In the genomic region with DNA sequence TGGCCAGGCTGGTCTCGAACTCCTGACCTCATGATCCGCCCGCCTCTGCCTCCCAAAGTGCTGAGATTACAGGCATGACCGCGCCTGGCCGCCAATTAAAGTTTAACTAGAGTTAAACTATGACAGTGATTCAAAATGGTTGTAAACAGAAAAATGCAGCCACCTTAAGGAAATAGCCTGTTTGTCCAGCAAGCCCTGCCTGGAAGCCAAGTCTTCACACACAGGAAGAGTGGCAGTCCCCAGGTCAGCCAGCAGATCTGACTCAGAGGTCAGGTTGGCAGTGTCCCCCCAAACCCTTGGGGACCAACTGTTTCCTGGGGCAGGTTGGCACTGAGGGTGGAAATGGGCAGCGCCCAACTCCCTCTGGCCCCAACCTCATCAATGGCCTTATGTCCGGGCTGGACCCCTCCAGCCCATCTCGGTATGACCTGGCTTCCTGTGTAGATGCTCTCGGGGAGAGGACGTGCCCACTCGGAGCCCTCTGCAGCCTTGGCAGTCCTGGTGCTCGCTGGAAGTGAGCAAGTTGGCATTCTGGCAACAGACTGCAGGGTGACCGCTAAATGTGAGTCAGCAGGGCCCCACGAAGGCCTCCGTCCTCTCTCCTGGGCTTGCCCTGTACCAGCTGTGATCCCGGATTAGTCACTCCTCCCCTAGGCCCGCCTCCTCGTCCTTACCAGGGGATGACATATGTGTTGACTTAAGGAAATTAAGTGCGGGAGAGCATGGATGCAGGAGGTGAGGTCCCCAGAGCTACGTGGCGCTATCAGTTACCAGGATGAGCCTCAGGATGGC, we compare ENCODE assay signal across 8 cellular contexts. TPM values are rescaled to one million over a fixed set of nuclear protein-coding genes. Genes with fewer than 3 reads are reported as not detected.
DNase-seq lines count a peak whose midpoint lies in the region; ATAC-seq, FAIRE-seq and TF ChIP-seq lines count a peak whose summit lies in the region.

No MANE protein-coding gene starts in this region.

- H3K4me3 ChIP-seq in dorsolateral prefrontal cortex (peak overlapping the region; percentile 34 to 81 (median 68)), HepG2 (replicated peaks in 1 of 3; ENCODE audit: insufficient read depth in 1 of 3, low read depth in 2 of 3, low read length in 3 of 3) (peak overlapping the region; percentile 53 to 78 (median 60); a peak in 5 of 6 replicates)

- 24% methylated on average over 17 of the region's 22 CpGs for WGBS in HepG2 (ENCODE audit: low lambda C conversion rate)

- no peaks in the 10 kb centered on the region for H4K20me1 ChIP-seq in HepG2 (ENCODE audit: insufficient read depth, low read length)

- POLR2A ChIA-PET in HepG2 (lab: Yijun Ruan, JAX): interaction anchor here (0.7 to 3.7 kb wide), 18 partner anchors 9 to 522 kb away, joined by 3 to 62 read pairs (median 4); a partner anchor contains a TSS

- no peaks in the 10 kb centered on the region for H3K79me2 ChIP-seq in HepG2 (ENCODE audit: insufficient read depth, low read length)

- no peak; a peak in 1 of 4 replicates for TF ChIP-seq EP300 in HepG2 (IDR thresholded peaks at IDR 0.05; ENCODE audit: low read depth in 2 of 2, low read length in 2 of 2)
- no peak for TF ChIP-seq EP300 in HepG2 (CRISPR knock-in tag; IDR thresholded peaks at IDR 0.05; ENCODE audit: borderline replicate concordance)

- FAIRE-seq in HepG2 (lab: Jason Lieb, UNC): peak; percentile 90

- peak overlapping the region; percentile 85 to 99 (median 97) for H3K27ac ChIP-seq in dorsolateral prefrontal cortex
- H3K27ac ChIP-seq in HepG2 (ENCODE audit: extremely low read length, insufficient read depth, low read length): peak overlapping the region; percentile 57

- BruUV-seq in HepG2 (replicated peaks; lab: Mats Ljungman, UMichigan): TSS peak; percentile 96

- peaks cover 2% of the 10 kb centered on the region for H3K27me3 Mint-ChIP-seq in activated CD4-positive, alpha-beta T cell treated with anti-CD3 and anti-CD28 coated beads, Interleukin-2, amount 10 ng/mL, durations not matched to agents 24 days and 14 days

- in situ Hi-C loops in HepG2 (cut with HindIII; ENCODE audit: extremely low pct_ligation_motif_present, low pct_unique_long_range_greater_than_20kb): loop anchor here (5.0 kb wide), 1 partner anchor 135 kb away; no protein-coding TSS in a partner anchor

- H3K4me2 ChIP-seq in HepG2 (ENCODE audit: low read depth, low read length): peak overlapping the region; percentile 90

- H2AFZ ChIP-seq in HepG2 (ENCODE audit: low read length): no peak overlapping the region

- DNase-seq in AG08396 (ENCODE audit: low spot score): peak; percentile 96
- peak; percentile 88 for DNase-seq in NCI-H524 treated with DMSO at 0.1 percent for 48 hours (lab: John Stamatoyannopoulos, UW)
- peak; percentile 90 for DNase-seq in activated CD4-positive, alpha-beta T cell treated with anti-CD3 and anti-CD28 coated beads, Interleukin-2, amount 10 ng/mL, durations not matched to agents 24 days and 14 days
- peak; percentile 50 to 95 (median 79) for DNase-seq in dorsolateral prefrontal cortex
- peak; percentile 98 for DNase-seq in HepG2 (ENCODE audit: low spot score)
- peak; percentile 72 for DNase-seq in stimulated activated CD4-positive, alpha-beta T cell treated with anti-CD3 and anti-CD28 coated beads, Interleukin-4, amount 100 ng/mL, for 24 hours

- ATAC-seq in HG03432 (IDR thresholded peaks at IDR 0.05; ENCODE audit: unreplicated experiment): peak; percentile 77
- peak; percentile 89 for ATAC-seq in HepG2

- H3K9me3 Mint-ChIP-seq in activated CD4-positive, alpha-beta T cell treated with anti-CD3 and anti-CD28 coated beads, Interleukin-2, amount 10 ng/mL, durations not matched to agents 24 days and 14 days: no peaks in the 10 kb centered on the region

- H3K4me1 ChIP-seq in HepG2 (ENCODE audit: insufficient read depth, low read length): peaks cover 62% of the 10 kb centered on the region

- CTCF ChIA-PET in HepG2 (lab: Yijun Ruan, JAX; ENCODE audit: low intra/inter-chr PET ratio, low total read pairs): interaction anchor here (1.3 to 5.3 kb wide), 3 partner anchors 64 to 141 kb away, joined by 3 to 36 read pairs (median 12); no protein-coding TSS in a partner anchor

- peaks cover under 1 to 8% of the 10 kb centered on the region in 2 experiments for H3K36me3 ChIP-seq in HepG2 (replicated peaks in 1 of 2; ENCODE audit: control insufficient read depth in 1 of 2, insufficient read depth in 2 of 2, low read length in 2 of 2)

- peak overlapping the region; percentile 98 for H3K27ac Mint-ChIP-seq in activated CD4-positive, alpha-beta T cell treated with anti-CD3 and anti-CD28 coated beads, Interleukin-2, amount 10 ng/mL, durations not matched to agents 24 days and 14 days

- intact Hi-C loops in activated CD4-positive, alpha-beta T cell treated with anti-CD3 and anti-CD28 coated beads, Interleukin-2, amount 10 ng/mL, durations not matched to agents 24 days and 14 days (cut with micrococcal nuclease): loop anchor here (5.0 kb wide), 1 partner anchor 140 kb away; no protein-coding TSS in a partner anchor
- intact Hi-C loops in dorsolateral prefrontal cortex (cut with DNase I) (loop anchor here (5.0 to 10.0 kb wide), 2 partner anchors 140 to 142 kb away; no protein-coding TSS in a partner anchor), HepG2 (cut with micrococcal nuclease; ENCODE audit: unreplicated experiment) (loop anchor here (5.0 kb wide), 1 partner anchor 125 kb away; no protein-coding TSS in a partner anchor)

- H3K9me3 ChIP-seq in HepG2 (ENCODE audit: low read length): no peaks in the 10 kb centered on the region

- TF ChIP-seq CTCF in dorsolateral prefrontal cortex (IDR thresholded peaks at IDR 0.05 in 54 of 56, conservative IDR thresholded peaks at IDR 0.05 in 2 of 56; ENCODE audit: low read depth in 1 of 56, partially characterized antibody in 56 of 56): no peak
- no peak for TF ChIP-seq CTCF in HepG2 (CRISPR knock-in tag; IDR thresholded peaks at IDR 0.05)

- peaks cover 26% of the 10 kb centered on the region for H3K36me3 Mint-ChIP-seq in activated CD4-positive, alpha-beta T cell treated with anti-CD3 and anti-CD28 coated beads, Interleukin-2, amount 10 ng/mL, durations not matched to agents 24 days and 14 days (ENCODE audit: low read depth)

- peak overlapping the region; percentile 63 for H3K9ac ChIP-seq in HepG2 (ENCODE audit: insufficient read depth, low read depth, low read length)

- TF ChIP-seq RAD21 in HepG2 (CRISPR knock-in tag; IDR thresholded peaks at IDR 0.05): no peak

- peaks cover 33% of the 10 kb centered on the region for H3K4me1 Mint-ChIP-seq in activated CD4-positive, alpha-beta T cell treated with anti-CD3 and anti-CD28 coated beads, Interleukin-2, amount 10 ng/mL, durations not matched to agents 24 days and 14 days

- TF ChIP-seq POLR2A in GM19099 (IDR thresholded peaks at IDR 0.05; ENCODE audit: extremely low read depth, insufficient read length, low read depth) (peak; percentile 13), HepG2 (IDR thresholded peaks at IDR 0.05; ENCODE audit: insufficient read depth in 1 of 2, low read depth in 2 of 2, low read length in 2 of 2) (peak in 1 of 2 experiments; percentile 68; a peak in 2 of 4 replicates)

- H3K4me3 Mint-ChIP-seq in activated CD4-positive, alpha-beta T cell treated with anti-CD3 and anti-CD28 coated beads, Interleukin-2, amount 10 ng/mL, durations not matched to agents 24 days and 14 days: peak overlapping the region; percentile 89

- H3K27me3 ChIP-seq in dorsolateral prefrontal cortex: no peaks in the 10 kb centered on the region
- no peaks in the 10 kb centered on the region for H3K27me3 ChIP-seq in HepG2 (ENCODE audit: control insufficient read depth in 1 of 2, insufficient read depth in 2 of 2, low read length in 2 of 2)

RNA-seq across cellular contexts. Expression of a gene that starts 9.7 kb away (rescaled TPM):
- 2,450 and 2,479 TPM in 2 replicates for total RNA-seq in activated CD4-positive, alpha-beta T cell treated with anti-CD3 and anti-CD28 coated beads, Interleukin-2, amount 10 ng/mL, durations not matched to agents 24 days and 14 days
- total RNA-seq in dorsolateral prefrontal cortex (1,000 to 10,000 TPM in 53 of 120 experiments, 100 to 1,000 TPM in 67; 482 to 1,543 (median 963) TPM), HepG2 (2016; rRNA removed; fragmentation: Illumina TruSeq; extraction: Trizol) (1,472 and 2,212 TPM in 2 replicates)
- 123 and 155 TPM in 2 replicates for total RNA-seq in HepG2 (2016; cell fraction: cytosol; rRNA removed; fragmentation: Illumina TruSeq; extraction: Trizol; ENCODE audit: low read depth)
- total RNA-seq in HepG2 (2016; cell fraction: insoluble cytoplasmic fraction; rRNA removed; fragmentation: Illumina TruSeq; extraction: Trizol): 1,508 and 1,964 TPM in 2 replicates
- 383 and 490 TPM in 2 replicates for total RNA-seq in HepG2 (2016; cell fraction: membrane; rRNA removed; fragmentation: Illumina TruSeq; extraction: Trizol)
- 1,014 and 1,081 TPM in 2 replicates for total RNA-seq in HepG2 (2016; cell fraction: nucleus; rRNA removed; fragmentation: Illumina TruSeq; extraction: Trizol)
- 1,076 and 1,325 TPM in 2 replicates for polyA plus RNA-seq in HepG2 (2011; rRNA removed)
- polyA plus RNA-seq in HepG2 (2011; cell fraction: cytosol; rRNA removed): 1,072 and 1,224 TPM in 2 replicates
- polyA plus RNA-seq in HepG2 (2011; cell fraction: nucleus; rRNA removed): 279 and 406 TPM in 2 replicates
- polyA plus RNA-seq in HepG2 (2012): 1,683 and 1,883 TPM in 2 replicates
- 155 and 188 TPM in 2 replicates for polyA plus RNA-seq in HepG2 (2016; cell fraction: cytosol; fragmentation: Illumina TruSeq; extraction: Trizol; ENCODE audit: low read depth)
- 2,023 and 2,380 TPM in 2 replicates for polyA plus RNA-seq in HepG2 (2016; cell fraction: insoluble cytoplasmic fraction; fragmentation: Illumina TruSeq; extraction: Trizol; ENCODE audit: low read depth)
- 336 and 456 TPM in 2 replicates for polyA plus RNA-seq in HepG2 (2016; cell fraction: membrane; fragmentation: Illumina TruSeq; extraction: Trizol; ENCODE audit: low read depth)
- 1,245 and 1,272 TPM in 2 replicates for polyA plus RNA-seq in HepG2 (2016; cell fraction: nucleus; fragmentation: Illumina TruSeq; extraction: Trizol; ENCODE audit: insufficient read depth, low read depth)
- 1,001 and 1,123 TPM in 2 replicates for polyA minus RNA-seq in HepG2 (2011; rRNA and poly(A)+ RNA removed; ENCODE audit: low replicate concordance)
- polyA minus RNA-seq in HepG2 (2011; cell fraction: cytosol; rRNA and poly(A)+ RNA removed): 1,091 and 1,101 TPM in 2 replicates
- 271 and 440 TPM in 2 replicates for polyA minus RNA-seq in HepG2 (2011; cell fraction: nucleus; rRNA and poly(A)+ RNA removed)

RNA-seq across cellular contexts. Expression of a gene that starts 13.8 kb away (rescaled TPM):
- total RNA-seq in activated CD4-positive, alpha-beta T cell treated with anti-CD3 and anti-CD28 coated beads, Interleukin-2, amount 10 ng/mL, durations not matched to agents 24 days and 14 days: 139 and 144 TPM in 2 replicates
- total RNA-seq in dorsolateral prefrontal cortex (10 to 100 TPM; 22.4 to 79.8 (median 47.2) TPM), HepG2 (2016; rRNA removed; fragmentation: Illumina TruSeq; extraction: Trizol) (23.1 and 43.2 TPM in 2 replicates)
- total RNA-seq in HepG2 (2016; cell fraction: cytosol; rRNA removed; fragmentation: Illumina TruSeq; extraction: Trizol; ENCODE audit: low read depth): 19.7 and 24.6 TPM in 2 replicates
- 22.9 and 41.9 TPM in 2 replicates for total RNA-seq in HepG2 (2016; cell fraction: insoluble cytoplasmic fraction; rRNA removed; fragmentation: Illumina TruSeq; extraction: Trizol)
- total RNA-seq in HepG2 (2016; cell fraction: membrane; rRNA removed; fragmentation: Illumina TruSeq; extraction: Trizol): 37.5 and 40.9 TPM in 2 replicates
- 42.6 and 53.1 TPM in 2 replicates for total RNA-seq in HepG2 (2016; cell fraction: nucleus; rRNA removed; fragmentation: Illumina TruSeq; extraction: Trizol)
- 95.5 and 106 TPM in 2 replicates for polyA plus RNA-seq in HepG2 (2011; rRNA removed)
- 92.8 and 113 TPM in 2 replicates for polyA plus RNA-seq in HepG2 (2011; cell fraction: cytosol; rRNA removed)
- 132 and 138 TPM in 2 replicates for polyA plus RNA-seq in HepG2 (2011; cell fraction: nucleus; rRNA removed)
- polyA plus RNA-seq in HepG2 (2012): 38.8 and 43.9 TPM in 2 replicates
- polyA plus RNA-seq in HepG2 (2016; cell fraction: cytosol; fragmentation: Illumina TruSeq; extraction: Trizol; ENCODE audit: low read depth): 32.1 and 36.6 TPM in 2 replicates
- 35.2 and 35.6 TPM in 2 replicates for polyA plus RNA-seq in HepG2 (2016; cell fraction: insoluble cytoplasmic fraction; fragmentation: Illumina TruSeq; extraction: Trizol; ENCODE audit: low read depth)
- polyA plus RNA-seq in HepG2 (2016; cell fraction: membrane; fragmentation: Illumina TruSeq; extraction: Trizol; ENCODE audit: low read depth): 48.6 and 49.6 TPM in 2 replicates
- polyA plus RNA-seq in HepG2 (2016; cell fraction: nucleus; fragmentation: Illumina TruSeq; extraction: Trizol; ENCODE audit: insufficient read depth, low read depth): 82.7 and 90.9 TPM in 2 replicates
- polyA minus RNA-seq in HepG2 (2011; rRNA and poly(A)+ RNA removed; ENCODE audit: low replicate concordance): 236 and 248 TPM in 2 replicates
- polyA minus RNA-seq in HepG2 (2011; cell fraction: cytosol; rRNA and poly(A)+ RNA removed): 35.4 and 40.0 TPM in 2 replicates
- polyA minus RNA-seq in HepG2 (2011; cell fraction: nucleus; rRNA and poly(A)+ RNA removed): 37.0 and 39.3 TPM in 2 replicates

RNA-seq across cellular contexts. Expression of a gene that starts 20.1 kb away (rescaled TPM):
- 25.3 and 28.0 TPM in 2 replicates for total RNA-seq in activated CD4-positive, alpha-beta T cell treated with anti-CD3 and anti-CD28 coated beads, Interleukin-2, amount 10 ng/mL, durations not matched to agents 24 days and 14 days
- total RNA-seq in dorsolateral prefrontal cortex: 10 to 100 TPM in 119 of 120 experiments, 1 to 10 TPM in 1; 9.6 to 55.6 (median 23.9) TPM
- 34.9 and 61.1 TPM in 2 replicates for total RNA-seq in HepG2 (2016; rRNA removed; fragmentation: Illumina TruSeq; extraction: Trizol)
- total RNA-seq in HepG2 (2016; cell fraction: cytosol; rRNA removed; fragmentation: Illumina TruSeq; extraction: Trizol; ENCODE audit: low read depth): 21.2 and 24.1 TPM in 2 replicates
- 35.1 and 62.8 TPM in 2 replicates for total RNA-seq in HepG2 (2016; cell fraction: insoluble cytoplasmic fraction; rRNA removed; fragmentation: Illumina TruSeq; extraction: Trizol)
- total RNA-seq in HepG2 (2016; cell fraction: membrane; rRNA removed; fragmentation: Illumina TruSeq; extraction: Trizol): 44.9 and 53.8 TPM in 2 replicates
- total RNA-seq in HepG2 (2016; cell fraction: nucleus; rRNA removed; fragmentation: Illumina TruSeq; extraction: Trizol): 56.1 and 63.9 TPM in 2 replicates
- 148 and 168 TPM in 2 replicates for polyA plus RNA-seq in HepG2 (2011; rRNA removed)
- 139 and 176 TPM in 2 replicates for polyA plus RNA-seq in HepG2 (2011; cell fraction: cytosol; rRNA removed)
- 99.4 and 112 TPM in 2 replicates for polyA plus RNA-seq in HepG2 (2011; cell fraction: nucleus; rRNA removed)
- polyA plus RNA-seq in HepG2 (2012): 54.8 and 61.1 TPM in 2 replicates
- 26.8 and 34.1 TPM in 2 replicates for polyA plus RNA-seq in HepG2 (2016; cell fraction: cytosol; fragmentation: Illumina TruSeq; extraction: Trizol; ENCODE audit: low read depth)
- polyA plus RNA-seq in HepG2 (2016; cell fraction: insoluble cytoplasmic fraction; fragmentation: Illumina TruSeq; extraction: Trizol; ENCODE audit: low read depth): 41.4 and 43.9 TPM in 2 replicates
- 45.2 and 53.5 TPM in 2 replicates for polyA plus RNA-seq in HepG2 (2016; cell fraction: membrane; fragmentation: Illumina TruSeq; extraction: Trizol; ENCODE audit: low read depth)
- polyA plus RNA-seq in HepG2 (2016; cell fraction: nucleus; fragmentation: Illumina TruSeq; extraction: Trizol; ENCODE audit: insufficient read depth, low read depth): 95.9 and 97.5 TPM in 2 replicates
- 148 and 221 TPM in 2 replicates for polyA minus RNA-seq in HepG2 (2011; rRNA and poly(A)+ RNA removed; ENCODE audit: low replicate concordance)
- 47.0 and 47.4 TPM in 2 replicates for polyA minus RNA-seq in HepG2 (2011; cell fraction: cytosol; rRNA and poly(A)+ RNA removed)
- polyA minus RNA-seq in HepG2 (2011; cell fraction: nucleus; rRNA and poly(A)+ RNA removed): 26.1 and 26.9 TPM in 2 replicates

RNA-seq across cellular contexts. Expression of a gene that starts 20.5 kb away (rescaled TPM):
- total RNA-seq in activated CD4-positive, alpha-beta T cell treated with anti-CD3 and anti-CD28 coated beads, Interleukin-2, amount 10 ng/mL, durations not matched to agents 24 days and 14 days: not detected in 2 replicates
- total RNA-seq in dorsolateral prefrontal cortex (not detected), HepG2 (2016; rRNA removed; fragmentation: Illumina TruSeq; extraction: Trizol) (not detected in 2 replicates)
- not detected in 2 replicates for total RNA-seq in HepG2 (2016; cell fraction: cytosol; rRNA removed; fragmentation: Illumina TruSeq; extraction: Trizol; ENCODE audit: low read depth)
- total RNA-seq in HepG2 (2016; cell fraction: insoluble cytoplasmic fraction; rRNA removed; fragmentation: Illumina TruSeq; extraction: Trizol): not detected in 2 replicates
- total RNA-seq in HepG2 (2016; cell fraction: membrane; rRNA removed; fragmentation: Illumina TruSeq; extraction: Trizol): not detected in 2 replicates
- total RNA-seq in HepG2 (2016; cell fraction: nucleus; rRNA removed; fragmentation: Illumina TruSeq; extraction: Trizol): not detected in 2 replicates
- 0.14 TPM in 1 of 2 replicates, not detected in the other for polyA plus RNA-seq in HepG2 (2011; rRNA removed)
- polyA plus RNA-seq in HepG2 (2011; cell fraction: cytosol; rRNA removed): 0.09 TPM in 1 of 2 replicates, not detected in the other
- polyA plus RNA-seq in HepG2 (2011; cell fraction: nucleus; rRNA removed): 0.24 TPM in 1 of 2 replicates, not detected in the other
- polyA plus RNA-seq in HepG2 (2012): not detected in 2 replicates
- polyA plus RNA-seq in HepG2 (2016; cell fraction: cytosol; fragmentation: Illumina TruSeq; extraction: Trizol; ENCODE audit: low read depth): not detected in 2 replicates
- polyA plus RNA-seq in HepG2 (2016; cell fraction: insoluble cytoplasmic fraction; fragmentation: Illumina TruSeq; extraction: Trizol; ENCODE audit: low read depth): not detected in 2 replicates
- polyA plus RNA-seq in HepG2 (2016; cell fraction: membrane; fragmentation: Illumina TruSeq; extraction: Trizol; ENCODE audit: low read depth): not detected in 2 replicates
- not detected in 2 replicates for polyA plus RNA-seq in HepG2 (2016; cell fraction: nucleus; fragmentation: Illumina TruSeq; extraction: Trizol; ENCODE audit: insufficient read depth, low read depth)
- polyA minus RNA-seq in HepG2 (2011; rRNA and poly(A)+ RNA removed; ENCODE audit: low replicate concordance): not detected in 2 replicates
- polyA minus RNA-seq in HepG2 (2011; cell fraction: cytosol; rRNA and poly(A)+ RNA removed): not detected in 2 replicates
- not detected in 2 replicates for polyA minus RNA-seq in HepG2 (2011; cell fraction: nucleus; rRNA and poly(A)+ RNA removed)

RNA-seq across cellular contexts. Expression of a gene that starts 28.1 kb away (rescaled TPM):
- 27.6 and 28.2 TPM in 2 replicates for total RNA-seq in activated CD4-positive, alpha-beta T cell treated with anti-CD3 and anti-CD28 coated beads, Interleukin-2, amount 10 ng/mL, durations not matched to agents 24 days and 14 days
- total RNA-seq in dorsolateral prefrontal cortex: 10 to 100 TPM in 13 of 120 experiments, 1 to 10 TPM in 107; 2.9 to 14.4 (median 7.5) TPM
- 14.5 and 15.0 TPM in 2 replicates for total RNA-seq in HepG2 (2016; rRNA removed; fragmentation: Illumina TruSeq; extraction: Trizol)
- total RNA-seq in HepG2 (2016; cell fraction: cytosol; rRNA removed; fragmentation: Illumina TruSeq; extraction: Trizol; ENCODE audit: low read depth): 5.3 and 5.4 TPM in 2 replicates
- 15.7 and 16.3 TPM in 2 replicates for total RNA-seq in HepG2 (2016; cell fraction: insoluble cytoplasmic fraction; rRNA removed; fragmentation: Illumina TruSeq; extraction: Trizol)
- total RNA-seq in HepG2 (2016; cell fraction: membrane; rRNA removed; fragmentation: Illumina TruSeq; extraction: Trizol): 10.7 and 10.8 TPM in 2 replicates
- 8.5 and 11.8 TPM in 2 replicates for total RNA-seq in HepG2 (2016; cell fraction: nucleus; rRNA removed; fragmentation: Illumina TruSeq; extraction: Trizol)
- 6.7 and 8.5 TPM in 2 replicates for polyA plus RNA-seq in HepG2 (2011; rRNA removed)
- 7.7 and 9.3 TPM in 2 replicates for polyA plus RNA-seq in HepG2 (2011; cell fraction: cytosol; rRNA removed)
- 11.7 and 15.6 TPM in 2 replicates for polyA plus RNA-seq in HepG2 (2011; cell fraction: nucleus; rRNA removed)
- polyA plus RNA-seq in HepG2 (2012): 7.1 TPM in 2 replicates
- 3.3 and 4.0 TPM in 2 replicates for polyA plus RNA-seq in HepG2 (2016; cell fraction: cytosol; fragmentation: Illumina TruSeq; extraction: Trizol; ENCODE audit: low read depth)
- 14.6 and 14.8 TPM in 2 replicates for polyA plus RNA-seq in HepG2 (2016; cell fraction: insoluble cytoplasmic fraction; fragmentation: Illumina TruSeq; extraction: Trizol; ENCODE audit: low read depth)
- 5.7 and 7.3 TPM in 2 replicates for polyA plus RNA-seq in HepG2 (2016; cell fraction: membrane; fragmentation: Illumina TruSeq; extraction: Trizol; ENCODE audit: low read depth)
- 14.2 and 16.3 TPM in 2 replicates for polyA plus RNA-seq in HepG2 (2016; cell fraction: nucleus; fragmentation: Illumina TruSeq; extraction: Trizol; ENCODE audit: insufficient read depth, low read depth)
- 3.3 and 10.9 TPM in 2 replicates for polyA minus RNA-seq in HepG2 (2011; rRNA and poly(A)+ RNA removed; ENCODE audit: low replicate concordance)
- polyA minus RNA-seq in HepG2 (2011; cell fraction: cytosol; rRNA and poly(A)+ RNA removed): 4.6 and 6.2 TPM in 2 replicates
- polyA minus RNA-seq in HepG2 (2011; cell fraction: nucleus; rRNA and poly(A)+ RNA removed): 4.5 and 8.3 TPM in 2 replicates

Comparison
In these comparisons a context has a peak if more than half of its experiments do, and no peak if none do; other contexts are left out.
1. Peak in every context shown above with its lines: DNase-seq, ATAC-seq, H3K4me3 ChIP-seq and H3K27ac ChIP-seq.